ENCODE assay signal across 33 cellular contexts in the genomic region with DNA sequence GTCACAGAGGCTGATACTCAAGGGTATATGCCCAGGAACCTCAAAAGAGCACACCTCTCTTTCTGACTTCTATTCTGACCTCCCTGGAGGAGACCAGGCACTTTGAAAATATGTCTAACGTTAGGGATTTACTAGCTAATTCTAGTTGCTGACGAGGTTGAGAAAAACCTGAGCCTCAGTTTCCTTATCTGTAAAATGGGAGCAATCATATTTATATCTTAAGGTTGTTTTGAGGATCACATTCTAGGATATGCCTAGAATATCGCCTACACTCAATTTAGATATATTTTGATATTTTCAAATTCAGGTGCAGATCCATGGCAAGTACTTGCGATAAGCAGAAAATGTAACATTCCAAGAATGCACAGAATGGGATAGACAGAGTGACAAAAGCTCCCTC.
DNase-seq lines count a peak whose midpoint lies in the region; ATAC-seq, FAIRE-seq and TF ChIP-seq lines count a peak whose summit lies in the region.
"Had no signal": no experiment of that assay in that cellular context is flagged by ENCODE, and none has a peak within 500 bp of the region (broad histone marks: within the 10 kb centered on the region; RNA-seq: fewer than 3 reads in every experiment).

No MANE protein-coding gene starts in this region.

- no peak overlapping the region for H2BK120ac ChIP-seq in H1 (replicated peaks; ENCODE audit: low read depth, low read length)

- in situ Hi-C loops in HepG2 (cut with HindIII; ENCODE audit: extremely low pct_ligation_motif_present, low pct_unique_long_range_greater_than_20kb) (no loop called here), K562 (cut with MboI) (no loop called here), G401 (cut with HindIII; ENCODE audit: low sequenced_read_pairs) (no loop called here)

- no peaks in the 10 kb centered on the region for H3K23me2 ChIP-seq in H1 (ENCODE audit: low read depth, low read length)

- no peak overlapping the region for H2BK12ac ChIP-seq in H1 (ENCODE audit: low read depth, low read length)

- no peak overlapping the region for H3K23ac ChIP-seq in H1 (ENCODE audit: insufficient read length)

- no peak for ATAC-seq in HepG2
- no peak for ATAC-seq in right lobe of liver
- no peak for ATAC-seq in K562
- ATAC-seq: A549; CD8-positive, alpha-beta T cell had no signal

- FAIRE-seq in HepG2 (lab: Jason Lieb, UNC) = no peak
- no peak for FAIRE-seq in K562 (lab: Jason Lieb, UNC)
- no peak for FAIRE-seq in H1 (lab: Jason Lieb, UNC)
- FAIRE-seq: A204.1, A549, D721Med had no signal

- H2BK15ac ChIP-seq in H1 (ENCODE audit: low read length) = no peak overlapping the region

- H3K79me2 ChIP-seq in HepG2 (ENCODE audit: insufficient read depth, low read length) (no peaks in the 10 kb centered on the region), K562 (ENCODE audit: control insufficient read depth, insufficient read depth, low read length) (no peaks in the 10 kb centered on the region), H1 (ENCODE audit: control insufficient read depth in 1 of 2, insufficient read depth in 2 of 2, low read length in 2 of 2) (no peaks in the 10 kb centered on the region)

- no peak for TF ChIP-seq EP300 in HepG2 (IDR thresholded peaks at IDR 0.05; ENCODE audit: low read depth in 2 of 2, low read length in 2 of 2)
- no peak for TF ChIP-seq EP300 in HepG2 (CRISPR knock-in tag; IDR thresholded peaks at IDR 0.05; ENCODE audit: borderline replicate concordance)
- TF ChIP-seq EP300 in K562 (IDR thresholded peaks at IDR 0.05; ENCODE audit: low read length) = no peak
- no peak for TF ChIP-seq EP300 in H1 (IDR thresholded peaks at IDR 0.05; ENCODE audit: borderline replicate concordance in 1 of 2, low read depth in 2 of 2, low read length in 2 of 2)

- no peak overlapping the region for H3K4me2 ChIP-seq in HepG2 (ENCODE audit: low read depth, low read length)
- H3K4me2 ChIP-seq in K562 (ENCODE audit: insufficient read depth, low read length) = no peak overlapping the region
- H3K4me2 ChIP-seq in H1 (ENCODE audit: insufficient read depth in 1 of 2, low read depth in 2 of 2, low read length in 2 of 2) = no peak overlapping the region
- H3K4me2 ChIP-seq: A549; BLaER1; BLaER1 treated with 17β-estradiol and CSF1 and Interleukin-3, amounts not matched to agents 10 nM and 100 nM had no signal

- no peak overlapping the region for H2BK5ac ChIP-seq in H1 (ENCODE audit: low read depth, low read length)

- H3K27me3 ChIP-seq in HepG2 (ENCODE audit: control insufficient read depth in 1 of 2, insufficient read depth in 2 of 2, low read length in 2 of 2) (no peaks in the 10 kb centered on the region), right lobe of liver (no peaks in the 10 kb centered on the region), K562 (ENCODE audit: control insufficient read depth in 2 of 2, insufficient read depth in 2 of 2, low read length in 2 of 2) (no peaks in the 10 kb centered on the region), H1 (replicated peaks in 1 of 4; ENCODE audit: control insufficient read depth in 3 of 4, extremely low read depth in 1 of 4, insufficient read depth in 3 of 4, low read length in 3 of 4) (no peaks in the 10 kb centered on the region)
- H3K27me3 ChIP-seq: BE2C; BLaER1; BLaER1 treated with 17β-estradiol and CSF1 and Interleukin-3, amounts not matched to agents 10 nM and 100 nM had no signal

- CTCF ChIA-PET in HepG2 (lab: Yijun Ruan, JAX; ENCODE audit: low intra/inter-chr PET ratio, low total read pairs) = no interaction called here
- CTCF ChIA-PET in K562 (lab: Yijun Ruan, JAX; ENCODE audit: low intra/inter-chr PET ratio) = no interaction called here
- CTCF ChIA-PET in H1 (lab: Charles Lee; ENCODE audit: partially characterized antibody) = interaction anchor here (0.7 kb wide), 1 partner anchor 297 kb away, joined by 3 read pairs; no protein-coding TSS in a partner anchor

- no peak overlapping the region for H2AK5ac ChIP-seq in H1 (ENCODE audit: low read depth, low read length)

- H3K4me1 ChIP-seq in HepG2 (ENCODE audit: insufficient read depth, low read length) = no peaks in the 10 kb centered on the region
- no peaks in the 10 kb centered on the region for H3K4me1 ChIP-seq in right lobe of liver
- H3K4me1 ChIP-seq in K562 (replicated peaks in 1 of 2; ENCODE audit: control insufficient read depth in 2 of 2, insufficient read depth in 2 of 2, low read length in 2 of 2) = no peaks in the 10 kb centered on the region
- peaks cover 0 to 5% (median 1%) of the 10 kb centered on the region in 4 experiments; a peak in 3 of 7 replicates for H3K4me1 ChIP-seq in H1 (replicated peaks in 1 of 4; ENCODE audit: control insufficient read depth in 3 of 4, insufficient read depth in 4 of 4, low read length in 3 of 4)
- H3K4me1 ChIP-seq: A549; BE2C; BLaER1; BLaER1 treated with 17β-estradiol and CSF1 and Interleukin-3, amounts not matched to agents 10 nM and 100 nM; Caco-2 had no signal

- no peak overlapping the region for H3K4ac ChIP-seq in H1 (replicated peaks; ENCODE audit: insufficient read length, low read depth, low read length)

- H2BK20ac ChIP-seq in H1 (ENCODE audit: low read length) = no peak overlapping the region

- BruUV-seq in HepG2 (replicated peaks; lab: Mats Ljungman, UMichigan) (no TSS peak), K562 (replicated peaks; lab: Mats Ljungman, UMichigan) (no TSS peak)

- TF ChIP-seq POLR2A in HepG2 (IDR thresholded peaks at IDR 0.05; ENCODE audit: insufficient read depth in 1 of 2, low read depth in 2 of 2, low read length in 2 of 2) = no peak
- TF ChIP-seq POLR2A in right lobe of liver (IDR thresholded peaks at IDR 0.05) = no peak
- no peak for TF ChIP-seq POLR2A in K562 (conservative IDR thresholded peaks at IDR 0.05)
- no peak for TF ChIP-seq POLR2A in H1 (IDR thresholded peaks at IDR 0.05; ENCODE audit: control extremely low read depth in 1 of 2, low read depth in 2 of 2, low read length in 2 of 2)

- H3K36me3 ChIP-seq in HepG2 (replicated peaks in 1 of 2; ENCODE audit: control insufficient read depth in 1 of 2, insufficient read depth in 2 of 2, low read length in 2 of 2) (no peaks in the 10 kb centered on the region), right lobe of liver (no peaks in the 10 kb centered on the region), K562 (ENCODE audit: control insufficient read depth, insufficient read depth, low read length) (no peaks in the 10 kb centered on the region), H1 (ENCODE audit: control insufficient read depth in 2 of 4, insufficient read depth in 4 of 4, low read length in 3 of 4) (no peaks in the 10 kb centered on the region)
- H3K36me3 ChIP-seq: BE2C; BLaER1; BLaER1 treated with 17β-estradiol and CSF1 and Interleukin-3, amounts not matched to agents 10 nM and 100 nM had no signal

- TF ChIP-seq CTCF in HepG2 (CRISPR knock-in tag; IDR thresholded peaks at IDR 0.05) (no peak), right lobe of liver (IDR thresholded peaks at IDR 0.05) (no peak), K562 (IDR thresholded peaks at IDR 0.05 in 2 of 3, conservative IDR thresholded peaks at IDR 0.05 in 1 of 3; ENCODE audit: insufficient read depth in 2 of 3, low read depth in 1 of 3, low read length in 3 of 3) (no peak), H1 (IDR thresholded peaks at IDR 0.05; ENCODE audit: control extremely low read depth in 1 of 3, insufficient read depth in 1 of 3, low read depth in 1 of 3, low read length in 3 of 3) (no peak)

- H3K4me3 ChIP-seq in HepG2 (replicated peaks in 1 of 3; ENCODE audit: insufficient read depth in 1 of 3, low read depth in 2 of 3, low read length in 3 of 3) (no peak overlapping the region), right lobe of liver (no peak overlapping the region), K562 (no peak overlapping the region), H1 (ENCODE audit: extremely low read depth in 1 of 4, insufficient read depth in 2 of 4, low read depth in 3 of 4, low read length in 4 of 4) (no peak overlapping the region)
- H3K4me3 ChIP-seq: A549; BLaER1; BLaER1 treated with 17β-estradiol and CSF1 and Interleukin-3, amounts not matched to agents 10 nM and 100 nM had no signal

- no peak overlapping the region for H3K56ac ChIP-seq in H1 (replicated peaks; ENCODE audit: insufficient read length, low read depth, low read length)

- POLR2A ChIA-PET in HepG2 (lab: Yijun Ruan, JAX) = no interaction called here
- POLR2A ChIA-PET in K562 (lab: Yijun Ruan, JAX) = no interaction called here
- POLR2A ChIA-PET in H1 (lab: Charles Lee; ENCODE audit: partially characterized antibody) = no interaction called here

- no peak overlapping the region for H3K27ac ChIP-seq in HepG2 (ENCODE audit: extremely low read length, insufficient read depth, low read length)
- no peak overlapping the region for H3K27ac ChIP-seq in right lobe of liver
- H3K27ac ChIP-seq in K562 (ENCODE audit: extremely low read depth, low read depth, low read length) = no peak overlapping the region
- no peak overlapping the region for H3K27ac ChIP-seq in H1 (ENCODE audit: low read depth, low read length)
- H3K27ac ChIP-seq: 22Rv1; A549; BLaER1; BLaER1 treated with 17β-estradiol and CSF1 and Interleukin-3, amounts not matched to agents 10 nM and 100 nM; C4-2B had no signal

- 0% methylated on average over 4 of the region's 4 CpGs for WGBS in HepG2 (ENCODE audit: low lambda C conversion rate)
- WGBS in right lobe of liver (ENCODE audit: insufficient coverage, low coverage, low lambda C conversion rate, missing lambda C conversion rate) = 57% methylated on average over 4 of the region's 4 CpGs
- WGBS in K562 (ENCODE audit: insufficient coverage, low coverage, missing lambda C conversion rate) = 1% methylated on average over 4 of the region's 4 CpGs
- 91% methylated on average over 4 of the region's 4 CpGs; no CpG with 5 or more reads in 1 of the 2 experiments for WGBS in H1 (ENCODE audit: extremely low coverage in 1 of 2, insufficient coverage in 1 of 2, insufficient read length in 1 of 2, insufficient replicate concordance in 2 of 2, low coverage in 1 of 2, low lambda C conversion rate in 2 of 2, missing lambda C conversion rate in 1 of 2), 2 experiments

- no peak overlapping the region for H3K14ac ChIP-seq in H1 (ENCODE audit: insufficient read length)

- H3K9me3 ChIP-seq in HepG2 (ENCODE audit: low read length) = no peaks in the 10 kb centered on the region
- no peaks in the 10 kb centered on the region for H3K9me3 ChIP-seq in right lobe of liver
- H3K9me3 ChIP-seq in K562 (replicated peaks; ENCODE audit: control insufficient read depth, insufficient read depth, low read depth, low read length) = no peaks in the 10 kb centered on the region
- no peaks in the 10 kb centered on the region for H3K9me3 ChIP-seq in H1 (ENCODE audit: insufficient read depth in 2 of 2, low read depth in 1 of 2, low read length in 1 of 2)
- H3K9me3 ChIP-seq: A549; BE2C; BLaER1; BLaER1 treated with 17β-estradiol and CSF1 and Interleukin-3, amounts not matched to agents 10 nM and 100 nM; Caco-2 had no signal

- no peaks in the 10 kb centered on the region for H3K79me1 ChIP-seq in H1 (ENCODE audit: low read depth, low read length)

- H3K9ac ChIP-seq in HepG2 (ENCODE audit: insufficient read depth, low read depth, low read length) (no peak overlapping the region), K562 (ENCODE audit: insufficient read depth in 1 of 2, low read depth in 2 of 2, low read length in 2 of 2) (no peak overlapping the region), H1 (replicated peaks in 1 of 4; ENCODE audit: extremely low read depth in 1 of 4, low read depth in 3 of 4, low read length in 3 of 4) (no peak overlapping the region)
- H3K9ac ChIP-seq: BLaER1; BLaER1 treated with 17β-estradiol and CSF1 and Interleukin-3, amounts not matched to agents 10 nM and 100 nM had no signal

- DNase-seq in HepG2 (ENCODE audit: low spot score) (no peak), right lobe of liver (no peak), K562 (ENCODE audit: extremely low read depth in 1 of 4, low spot score in 3 of 4) (no peak), H1 (ENCODE audit: low read depth in 1 of 2, low spot score in 2 of 2) (no peak), epidermal melanocyte (ENCODE audit: insufficient read length, low spot score) (no peak), G401 (ENCODE audit: low spot score) (no peak)
- DNase-seq: 8988T; ACHN; AML-193; BE2C; C1 segment of cervical spinal cord; Caco-2; Calu3; CD4-positive, alpha-beta memory T cell; CD4-positive, alpha-beta T cell; CD4-positive, CD25-positive, alpha-beta regulatory T cell; CD8-positive, alpha-beta memory T cell; CD8-positive, alpha-beta T cell; COR-L47; DMS 273 treated with DMSO at 0.1 percent for 48 hours; DMS153; DMS53; DMS79; DMS79 treated with DMSO at 0.1 percent for 48 hours; DND-41; EL had no signal

- H3K18ac ChIP-seq in H1 (ENCODE audit: extremely low read depth, low read length) = no peak overlapping the region

- TF ChIP-seq RAD21 in HepG2 (CRISPR knock-in tag; IDR thresholded peaks at IDR 0.05) = no peak
- TF ChIP-seq RAD21 in K562 (CRISPR knock-in tag; conservative IDR thresholded peaks at IDR 0.05 in 1 of 2, IDR thresholded peaks at IDR 0.05 in 1 of 2) = no peak
- no peak for TF ChIP-seq RAD21 in H1 (IDR thresholded peaks at IDR 0.05 in 1 of 2, conservative IDR thresholded peaks at IDR 0.05 in 1 of 2; ENCODE audit: low read depth in 2 of 2, low read length in 2 of 2)

- H3K9me1 ChIP-seq in K562 (ENCODE audit: control insufficient read depth, insufficient read depth, low read length) = no peaks in the 10 kb centered on the region

- no peak overlapping the region for H4K8ac ChIP-seq in H1 (ENCODE audit: extremely low read depth, insufficient read depth, low read length)

- no peak overlapping the region for H4K5ac ChIP-seq in H1 (ENCODE audit: insufficient read length, low read depth, low read length)

- H4K91ac ChIP-seq in H1 (replicated peaks; ENCODE audit: insufficient read length, low read length) = no peak overlapping the region

- H4K20me1 ChIP-seq in HepG2 (ENCODE audit: insufficient read depth, low read length) = no peaks in the 10 kb centered on the region
- no peaks in the 10 kb centered on the region for H4K20me1 ChIP-seq in K562 (replicated peaks; ENCODE audit: control insufficient read depth, insufficient read depth, low read length)
- no peaks in the 10 kb centered on the region for H4K20me1 ChIP-seq in H1 (replicated peaks in 1 of 2; ENCODE audit: control insufficient read depth in 1 of 2, insufficient read depth in 2 of 2, low read length in 2 of 2)
- H4K20me1 ChIP-seq: BLaER1; BLaER1 treated with 17β-estradiol and CSF1 and Interleukin-3, amounts not matched to agents 10 nM and 100 nM had no signal

- intact Hi-C loops in HepG2 (cut with micrococcal nuclease; ENCODE audit: unreplicated experiment) = no loop called here
- intact Hi-C loops in right lobe of liver (cut with DNase I) = no loop called here
- intact Hi-C loops in K562 (cut with micrococcal nuclease) = no loop called here

- no peak overlapping the region for H2AFZ ChIP-seq in HepG2 (ENCODE audit: low read length)
- H2AFZ ChIP-seq in K562 (ENCODE audit: low read depth, low read length) = no peak overlapping the region
- no peak overlapping the region for H2AFZ ChIP-seq in H1 (ENCODE audit: low read length)
